Comparison of ENCODE assay signal across 1 cellular context in genomic region chr15:40157748-40158447, GRCh38.
TF ChIP-seq lines count a peak whose summit lies in the region.

No MANE protein-coding gene starts in this region.

TF ChIP-seq in GM23338, 12 proteins besides CTCF, POLR2A, EP300 and RAD21 (continued from another document):
- TF ChIP-seq ZNF462 (CRISPR knock-in tag; IDR thresholded peaks at IDR 0.05) = no peak
